ENCODE assay signal across 9 cellular contexts in the genomic region with DNA sequence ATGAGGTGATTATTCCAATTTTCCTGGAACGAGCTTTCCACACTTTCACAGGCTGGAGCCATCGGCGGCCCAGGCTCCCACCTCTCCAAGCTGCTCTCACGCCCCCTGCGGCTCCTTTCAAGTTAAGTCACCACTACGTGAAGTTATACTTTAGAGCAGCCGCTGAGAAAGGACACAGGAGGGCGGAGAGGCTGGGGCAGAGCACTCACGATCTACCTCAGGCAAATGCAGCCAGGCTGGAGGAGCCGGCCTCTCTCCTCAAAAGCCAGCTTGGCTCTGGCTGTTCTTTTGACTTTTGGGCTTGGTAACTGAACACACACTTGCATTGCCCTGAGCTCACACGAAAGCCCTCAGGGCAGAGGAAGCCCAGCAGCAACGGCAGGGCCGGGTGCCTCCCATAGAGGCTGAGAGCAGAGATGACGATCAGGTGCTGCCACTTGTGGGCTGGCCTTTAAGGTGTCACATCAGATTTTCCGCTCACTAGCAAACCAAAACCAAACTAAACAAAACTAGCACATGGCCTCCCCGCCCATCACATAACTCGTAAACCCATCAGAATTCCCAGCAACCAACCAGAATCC.
DNase-seq lines count a peak whose midpoint lies in the region; ATAC-seq and TF ChIP-seq lines count a peak whose summit lies in the region.
"Had no signal": no experiment of that assay in that cellular context is flagged by ENCODE, and none has a peak within 500 bp of the region (broad histone marks: within the 10 kb centered on the region; RNA-seq: fewer than 3 reads in every experiment).

No MANE protein-coding gene starts in this region.

- H3K4me3 ChIP-seq in GM06990 (replicated peaks; ENCODE audit: low read depth, low read length) (no peak overlapping the region), right atrium auricular region (no peak overlapping the region)

- H3K27ac ChIP-seq in right atrium auricular region = peak overlapping the region; percentile 74 to 86
- H3K27ac ChIP-seq: neutrophil had no signal

- H3K27me3 ChIP-seq in GM06990 (replicated peaks; ENCODE audit: control insufficient read depth, insufficient read depth, low read length) (no peaks in the 10 kb centered on the region; the same call in 1 of the 2 replicates), right atrium auricular region (no peaks in the 10 kb centered on the region)
- H3K27me3 ChIP-seq: neutrophil had no signal

- peaks cover 0 to 70% of the 10 kb centered on the region in 2 donors for H3K4me1 ChIP-seq in right atrium auricular region

- DNase-seq in GM06990 (ENCODE audit: extremely low read depth, insufficient read length) (peak; percentile 25), NCI-H345 treated with DMSO at 0.1 percent for 48 hours (lab: John Stamatoyannopoulos, UW; ENCODE audit: unreplicated experiment) (peak; percentile 83), activated T-cell treated with anti-CD3 and anti-CD28 coated beads for 48 hours (ENCODE audit: low read depth) (peak; percentile 70), right atrium auricular region (ENCODE audit: low spot score) (no peak), NOMO-1 treated with DMSO at 0.1 percent for 48 hours (lab: John Stamatoyannopoulos, UW; ENCODE audit: unreplicated experiment) (no peak)
- peak; percentile 82 for DNase-seq in stimulated activated CD4-positive, alpha-beta T cell treated with anti-CD3 and anti-CD28 coated beads, Interleukin-1b, Interleukin-23, amount 100 ng/mL, for 48 hours

- no peaks in the 10 kb centered on the region for H3K36me3 ChIP-seq in GM06990 (ENCODE audit: control insufficient read depth, insufficient read depth, low read length)
- no peaks in the 10 kb centered on the region for H3K36me3 ChIP-seq in right atrium auricular region
- H3K36me3 ChIP-seq: neutrophil had no signal

- ATAC-seq in GM19452 (IDR thresholded peaks at IDR 0.05; ENCODE audit: unreplicated experiment) (no peak), GM18517 (IDR thresholded peaks at IDR 0.05; ENCODE audit: unreplicated experiment) (no peak)

- no peaks in the 10 kb centered on the region for H3K9me3 ChIP-seq in right atrium auricular region
- H3K9me3 ChIP-seq: neutrophil had no signal

- no peak for TF ChIP-seq CTCF in GM06990 (IDR thresholded peaks at IDR 0.05; ENCODE audit: insufficient read depth, low read length, poor library complexity, severe bottlenecking)
- no peak for TF ChIP-seq CTCF in right atrium auricular region (IDR thresholded peaks at IDR 0.05)

Comparison
In these comparisons a context has a peak if more than half of its experiments do, and no peak if none do; other contexts are left out.
1. DNase-seq: peak in GM06990 (single experiment), NCI-H345 treated with DMSO at 0.1 percent for 48 hours (single experiment), activated T-cell treated with anti-CD3 and anti-CD28 coated beads for 48 hours (single experiment) and stimulated activated CD4-positive, alpha-beta T cell treated with anti-CD3 and anti-CD28 coated beads, Interleukin-1b, Interleukin-23, amount 100 ng/mL, for 48 hours (single experiment); none in right atrium auricular region (single experiment) and NOMO-1 treated with DMSO at 0.1 percent for 48 hours (single experiment).